1 cellular context compared by ENCODE assay signal in genomic region chr6:138310294-138310693, GRCh38.
TF ChIP-seq lines count a peak whose summit lies in the region.

No MANE protein-coding gene starts in this region.

TF ChIP-seq in HEK293, 187 proteins besides CTCF, POLR2A, EP300 and RAD21 (continued from another document):
- TF ChIP-seq YY2 (tag by site-specific recombination; IDR thresholded peaks at IDR 0.05) (no peak), ZNF660 (tag by site-specific recombination; IDR thresholded peaks at IDR 0.05) (0 out of 2 replicates have a peak, but pooled peaks have one; percentile 39)
